In genomic region chr15:89112341-89112971, GRCh38 we compare ENCODE assay signal across 9 cellular contexts. TPM values are rescaled to one million over a fixed set of nuclear protein-coding genes. Genes with fewer than 3 reads are reported as not detected.
DNase-seq lines count a peak whose midpoint lies in the region; ATAC-seq and TF ChIP-seq lines count a peak whose summit lies in the region.
"Had no signal": no experiment of that assay in that cellular context is flagged by ENCODE, and none has a peak within 500 bp of the region (broad histone marks: within the 10 kb centered on the region; RNA-seq: fewer than 3 reads in every experiment).

No MANE protein-coding gene starts in this region.

- no peaks in the 10 kb centered on the region for H3K27me3 Mint-ChIP-seq in Calu3 (ENCODE audit: unreplicated experiment)

- H3K27me3 ChIP-seq in duodenal mucosa (ENCODE audit: control insufficient read depth in 1 of 2, insufficient read depth in 2 of 2, low read length in 2 of 2) = no peaks in the 10 kb centered on the region

- ATAC-seq in GM21367 (IDR thresholded peaks at IDR 0.05; ENCODE audit: unreplicated experiment) (peak; percentile 86), HG03575 (IDR thresholded peaks at IDR 0.05; ENCODE audit: extremely low read depth, insufficient number of reproducible peaks, low FRiP score, unreplicated experiment) (peak; percentile 77)

- H3K9ac ChIP-seq in duodenal mucosa (ENCODE audit: low read depth in 1 of 2, low read length in 2 of 2) = peak overlapping the region in 1 of 2 donors; percentile 51

- H3K27ac ChIP-seq in duodenal mucosa (ENCODE audit: low read depth, low read length) = peak overlapping the region; percentile 86
- H3K27ac ChIP-seq: HL-60 had no signal

- H3K4me1 Mint-ChIP-seq in Calu3 (ENCODE audit: low read depth, unreplicated experiment) = peaks cover 77% of the 10 kb centered on the region

- H3K4me1 ChIP-seq in duodenal mucosa (ENCODE audit: control insufficient read depth in 1 of 2, insufficient read depth in 2 of 2, low read length in 2 of 2) = peaks cover 54 to 74% of the 10 kb centered on the region in 2 donors

- no peak for TF ChIP-seq CTCF in Calu3 (IDR thresholded peaks at IDR 0.05; ENCODE audit: unreplicated experiment)

- intact Hi-C loops in Calu3 (cut with micrococcal nuclease; ENCODE audit: unreplicated experiment) = loop anchor here (2.0 kb wide), 1 partner anchor 46 kb away; no protein-coding TSS in a partner anchor

- no peaks in the 10 kb centered on the region for H3K9me3 ChIP-seq in duodenal mucosa (ENCODE audit: control insufficient read depth in 1 of 2, low read length in 2 of 2)

- H3K4me3 Mint-ChIP-seq in Calu3 (ENCODE audit: low read depth, unreplicated experiment) = peak overlapping the region; percentile 8

- CTCF ChIA-PET in Calu3 (lab: Charles Lee) = interaction anchor here (0.6 to 3.6 kb wide), 14 partner anchors 9 to 77 kb away, joined by 3 to 21 read pairs (median 4); partner anchors contain the start of gene ABHD2

- peaks cover 29 to 30% of the 10 kb centered on the region in 2 donors for H3K36me3 ChIP-seq in duodenal mucosa (ENCODE audit: control insufficient read depth in 1 of 2, insufficient read depth in 2 of 2, low read length in 2 of 2)

- no peaks in the 10 kb centered on the region for H3K9me3 Mint-ChIP-seq in Calu3 (ENCODE audit: low read depth, unreplicated experiment)

- DNase-seq in Calu3 (peak; percentile 85), renal cortical epithelial cell (ENCODE audit: low read depth) (peak; percentile 84), SIG-M5 treated with dmso at 0.1 percent for 504 hours (lab: John Stamatoyannopoulos, UW; ENCODE audit: unreplicated experiment) (no peak), SKM-1 (lab: John Stamatoyannopoulos, UW; ENCODE audit: unreplicated experiment) (no peak)
- DNase-seq in activated effector memory CD4-positive, alpha-beta T cell treated with Interleukin-2 at 50 U/mL for 16 hours = no peak

- peaks cover 74% of the 10 kb centered on the region for H3K36me3 Mint-ChIP-seq in Calu3 (ENCODE audit: insufficient read depth, unreplicated experiment)

- BruUV-seq in Calu3 (replicated peaks; lab: Mats Ljungman, UMichigan) = no TSS peak

- peak overlapping the region; percentile 87 for H3K27ac Mint-ChIP-seq in Calu3 (ENCODE audit: unreplicated experiment)

- H3K4me3 ChIP-seq in duodenal mucosa (ENCODE audit: low read depth in 1 of 2, low read length in 2 of 2) = no peak overlapping the region

RNA-seq across cellular contexts. Expression of gene ABHD2, which starts 24.2 kb away (rescaled TPM):
- 300 and 353 TPM in 2 replicates for total RNA-seq in Calu3 (2022)
- total RNA-seq in renal cortical epithelial cell = 78.7 and 82.1 TPM in 2 replicates

Comparison
In these comparisons a context has a peak if more than half of its experiments do, and no peak if none do; other contexts are left out.
1. DNase-seq: peak in Calu3 (single experiment) and renal cortical epithelial cell (single experiment); none in SIG-M5 treated with dmso at 0.1 percent for 504 hours (single experiment), SKM-1 (single experiment) and activated effector memory CD4-positive, alpha-beta T cell treated with Interleukin-2 at 50 U/mL for 16 hours (single experiment).